In the genomic region with DNA sequence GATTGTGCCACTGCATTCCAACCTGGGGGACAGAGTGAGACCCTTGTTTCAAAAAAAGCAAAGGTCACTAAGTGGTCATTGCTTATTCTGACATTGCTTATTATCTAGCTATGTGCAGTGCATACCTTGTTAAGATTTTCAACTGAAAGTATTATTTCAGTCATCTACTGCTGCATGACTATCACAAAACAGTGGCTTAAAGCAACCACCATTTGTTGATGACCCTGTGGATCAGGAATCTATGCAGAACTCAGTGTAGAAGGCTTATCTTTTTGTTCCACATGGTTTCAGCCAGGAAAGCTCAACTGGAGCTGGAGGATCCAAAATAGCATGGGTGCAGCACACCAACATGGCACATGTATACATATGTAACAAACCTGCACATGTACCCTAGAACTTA, we compare ENCODE assay signal across 8 cellular contexts. TPM values are rescaled to one million over a fixed set of nuclear protein-coding genes. Genes with fewer than 3 reads are reported as not detected.
"Had no signal": no experiment of that assay in that cellular context is flagged by ENCODE, and none has a peak within 500 bp of the region (broad histone marks: within the 10 kb centered on the region; RNA-seq: fewer than 3 reads in every experiment).

No MANE protein-coding gene starts in this region.

- ATAC-seq: GM12878 had no signal

- FAIRE-seq: G401.6, GM12878, GM12891, GM12892, GM18507, GM19239 had no signal

- H3K4me3 ChIP-seq: GM12878 had no signal

- DNase-seq: GDM1, GF-D8 had no signal

RNA-seq across cellular contexts. Expression of gene ENKUR, which starts 23.6 kb away (rescaled TPM):
- total RNA-seq: GM12878 had no signal
